Comparison of ENCODE assay signal across 11 cellular contexts in genomic region chr7:47153571-47153970, GRCh38.
DNase-seq lines count a peak whose midpoint lies in the region; ATAC-seq, FAIRE-seq and TF ChIP-seq lines count a peak whose summit lies in the region.
"Had no signal": no experiment of that assay in that cellular context is flagged by ENCODE, and none has a peak within 500 bp of the region (broad histone marks: within the 10 kb centered on the region; RNA-seq: fewer than 3 reads in every experiment).

No MANE protein-coding gene starts in this region.

- peak; percentile 66 for FAIRE-seq in urothelium cell line (lab: Jason Lieb, UNC)
- FAIRE-seq: G401.6 had no signal

- no peaks in the 10 kb centered on the region for H3K9me3 ChIP-seq in left lung
- H3K9me3 ChIP-seq: ovary had no signal

- DNase-seq in DMS 273 (lab: John Stamatoyannopoulos, UW; ENCODE audit: unreplicated experiment) (peak; percentile 53), DMS 273 treated with DMSO at 0.1 percent for 48 hours (lab: John Stamatoyannopoulos, UW) (no peak), SK-N-DZ (ENCODE audit: low spot score) (peak; percentile 5), left lung (peak in 1 of 2 donors; percentile 61), urothelium cell line (ENCODE audit: low spot score) (peak; percentile 30)

- H3K4me1 ChIP-seq in left lung: peaks cover 5 to 27% of the 10 kb centered on the region in 2 donors

- no peaks in the 10 kb centered on the region for H3K36me3 ChIP-seq in left lung
- H3K36me3 ChIP-seq: ovary had no signal

- ATAC-seq in left lung (peak; percentile 89), HG02623 (IDR thresholded peaks at IDR 0.05; ENCODE audit: unreplicated experiment) (no peak), GM21576 (IDR thresholded peaks at IDR 0.05; ENCODE audit: unreplicated experiment) (no peak), HG02885 (IDR thresholded peaks at IDR 0.05; ENCODE audit: poor library complexity, unreplicated experiment) (no peak)

- H3K4me3 ChIP-seq in left lung: no peak overlapping the region
- H3K4me3 ChIP-seq: ovary had no signal

- peak overlapping the region in 1 of 2 donors; percentile 60 for H3K27ac ChIP-seq in left lung
- H3K27ac ChIP-seq: 22Rv1, ovary had no signal

- H3K27me3 ChIP-seq in left lung: no peaks in the 10 kb centered on the region
- H3K27me3 ChIP-seq: ovary had no signal

- intact Hi-C loops in left lung (cut with DNase I): no loop called here

- no peak for TF ChIP-seq CTCF in left lung (IDR thresholded peaks at IDR 0.05)
